ENCODE assay signal across 18 cellular contexts in the genomic region with DNA sequence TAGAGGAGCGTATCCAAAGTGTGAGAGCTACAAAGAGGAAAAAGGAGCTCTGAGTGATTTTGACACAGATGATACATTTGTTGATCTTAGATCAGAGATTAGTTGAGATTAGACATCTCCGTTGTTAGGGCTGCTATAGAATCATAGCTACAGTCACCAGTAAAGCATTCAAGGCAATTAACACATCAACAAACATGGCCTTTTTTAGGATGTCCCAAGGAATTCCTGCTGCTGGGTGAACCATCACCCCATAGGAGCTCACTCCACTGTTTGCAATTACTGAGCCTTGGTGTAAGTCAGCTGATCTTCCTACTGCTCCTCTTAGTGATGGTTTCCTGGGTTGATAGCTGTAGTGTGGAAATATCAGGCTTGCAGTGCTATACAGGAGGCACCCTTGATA. TPM values are rescaled to one million over a fixed set of nuclear protein-coding genes. Genes with fewer than 3 reads are reported as not detected.
A peak's percentile ranks its signal among the peaks of the same experiment; 100 is the strongest.
DNase-seq lines count a peak whose midpoint lies in the region; ATAC-seq and TF ChIP-seq lines count a peak whose summit lies in the region.
"Had no signal": no experiment of that assay in that cellular context is flagged by ENCODE, and none has a peak within 500 bp of the region (broad histone marks: within the 10 kb centered on the region; RNA-seq: fewer than 3 reads in every experiment).

No MANE protein-coding gene starts in this region.

- H3K4me3 ChIP-seq in PC-3 (ENCODE audit: low read length) (no peak overlapping the region), coronary artery (no peak overlapping the region)
- H3K4me3 ChIP-seq: smooth muscle cell had no signal

- H3K4me2 ChIP-seq in PC-3 (ENCODE audit: low read length), result no peak overlapping the region
- H3K4me2 ChIP-seq: smooth muscle cell had no signal

- H3K27me3 Mint-ChIP-seq in endothelial cell (ENCODE audit: unreplicated experiment), result no peaks in the 10 kb centered on the region
- H3K27me3 Mint-ChIP-seq in CD4-positive, alpha-beta T cell, result no peaks in the 10 kb centered on the region
- H3K27me3 Mint-ChIP-seq: stimulated activated naive CD8-positive, alpha-beta T cell treated with anti-CD3 and anti-CD28 coated beads, Interleukin-15, amount 100 ng/mL, for 72 hours; T-cell had no signal

- H3K27ac ChIP-seq in PC-3 (ENCODE audit: low read length), result no peak overlapping the region
- H3K27ac ChIP-seq in CD4-positive, alpha-beta T cell (ENCODE audit: low read depth, low read length), result no peak overlapping the region
- no peak overlapping the region for H3K27ac ChIP-seq in coronary artery
- H3K27ac ChIP-seq: foreskin keratinocyte had no signal

- no peaks in the 10 kb centered on the region for H3K9me2 ChIP-seq in PC-3 (replicated peaks; ENCODE audit: low read length)

- H3K9me3 ChIP-seq in PC-3 (ENCODE audit: low read length), result no peaks in the 10 kb centered on the region
- no peaks in the 10 kb centered on the region for H3K9me3 ChIP-seq in CD4-positive, alpha-beta T cell (ENCODE audit: control insufficient read depth, low read length)

- no peaks in the 10 kb centered on the region for H4K20me1 ChIP-seq in PC-3 (ENCODE audit: low read length)

- H3K9me3 Mint-ChIP-seq in endothelial cell (ENCODE audit: unreplicated experiment), result no peaks in the 10 kb centered on the region
- H3K9me3 Mint-ChIP-seq in CD4-positive, alpha-beta T cell, result no peaks in the 10 kb centered on the region
- H3K9me3 Mint-ChIP-seq: stimulated activated naive CD8-positive, alpha-beta T cell treated with anti-CD3 and anti-CD28 coated beads, Interleukin-15, amount 100 ng/mL, for 72 hours; T-cell had no signal

- no peak overlapping the region for H2AFZ ChIP-seq in PC-3 (ENCODE audit: low read length)

- no peaks in the 10 kb centered on the region for H3K4me1 Mint-ChIP-seq in endothelial cell (ENCODE audit: unreplicated experiment)
- H3K4me1 Mint-ChIP-seq in CD4-positive, alpha-beta T cell (ENCODE audit: low read depth), result no peaks in the 10 kb centered on the region

- BruUV-seq in PC-3 (replicated peaks; lab: Mats Ljungman, UMichigan), result no TSS peak

- H3K4me1 ChIP-seq in PC-3 (ENCODE audit: insufficient read depth, low read length), result peaks cover 17% of the 10 kb centered on the region; the same call in 1 of the 2 replicates
- H3K4me1 ChIP-seq: foreskin keratinocyte had no signal

- POLR2A ChIA-PET in PC-3 (lab: Charles Lee; ENCODE audit: unreplicated experiment), result no interaction called here
- POLR2A ChIA-PET in CD4-positive, alpha-beta T cell (lab: Charles Lee), result interaction anchor here (1.2 to 1.9 kb wide), 2 partner anchors 14 to 22 kb away, joined by 4 to 6 read pairs; partner anchors contain the start of gene SYF2

- peak overlapping the region; percentile 34 for H3K27ac Mint-ChIP-seq in endothelial cell (ENCODE audit: unreplicated experiment)
- H3K27ac Mint-ChIP-seq in CD4-positive, alpha-beta T cell, result no peak overlapping the region
- H3K27ac Mint-ChIP-seq: T-cell had no signal

- H3K4me3 Mint-ChIP-seq in endothelial cell (ENCODE audit: unreplicated experiment), result no peak overlapping the region
- H3K4me3 Mint-ChIP-seq in CD4-positive, alpha-beta T cell, result no peak overlapping the region
- H3K4me3 Mint-ChIP-seq: stimulated activated naive CD8-positive, alpha-beta T cell treated with anti-CD3 and anti-CD28 coated beads, Interleukin-15, amount 100 ng/mL, for 72 hours; T-cell had no signal

- no peaks in the 10 kb centered on the region for H3K27me3 ChIP-seq in PC-3 (ENCODE audit: low read length)
- no peaks in the 10 kb centered on the region for H3K27me3 ChIP-seq in CD4-positive, alpha-beta T cell (ENCODE audit: control insufficient read depth, insufficient read depth, low read length)
- H3K27me3 ChIP-seq: foreskin keratinocyte had no signal

- TF ChIP-seq CTCF in PC-3 (conservative IDR thresholded peaks at IDR 0.05; ENCODE audit: low read depth, low read length) (no peak), endothelial cell (IDR thresholded peaks at IDR 0.05; ENCODE audit: unreplicated experiment) (no peak), coronary artery (IDR thresholded peaks at IDR 0.05) (no peak)
- TF ChIP-seq CTCF in CD4-positive, alpha-beta T cell (IDR thresholded peaks at IDR 0.05), result no peak

- no peaks in the 10 kb centered on the region for H3K79me2 ChIP-seq in PC-3 (ENCODE audit: low read length)

- H3K36me3 ChIP-seq in PC-3 (ENCODE audit: low read depth, low read length), result no peaks in the 10 kb centered on the region

- intact Hi-C loops in PC-3 (cut with micrococcal nuclease), result no loop called here
- intact Hi-C loops in CD4-positive, alpha-beta T cell (cut with DNase I, micrococcal nuclease), result no loop called here

- DNase-seq in NCI-H82 (lab: John Stamatoyannopoulos, UW), result peak; percentile 58
- DNase-seq in NCI-H82 treated with DMSO at 0.1 percent for 48 hours (lab: John Stamatoyannopoulos, UW; ENCODE audit: unreplicated experiment), result no peak
- peak; percentile 67 for DNase-seq in PC-3
- no peak for DNase-seq in endothelial cell (ENCODE audit: low spot score)
- DNase-seq in renal cortical epithelial cell (ENCODE audit: low read depth), result peak; percentile 42
- no peak for DNase-seq in CD4-positive, alpha-beta T cell
- DNase-seq in coronary artery (ENCODE audit: low spot score), result no peak
- DNase-seq in cerebellum (ENCODE audit: low spot score), result no peak
- DNase-seq: 8988T; activated CD4-positive, alpha-beta T cell treated with anti-CD3 and anti-CD28 coated beads for 1 hour; midbrain; NCI-H1417; stimulated activated naive CD8-positive, alpha-beta T cell treated with anti-CD3 and anti-CD28 coated beads, Interleukin-15, amount 100 ng/mL, for 72 hours; T-cell had no signal

- no peaks in the 10 kb centered on the region for H3F3A ChIP-seq in PC-3 (ENCODE audit: low read length, unreplicated experiment)

- CTCF ChIA-PET in PC-3 (lab: Charles Lee), result no interaction called here
- CTCF ChIA-PET in CD4-positive, alpha-beta T cell (lab: Charles Lee), result no interaction called here

- no peaks in the 10 kb centered on the region for H3K36me3 Mint-ChIP-seq in endothelial cell (ENCODE audit: low read depth, unreplicated experiment)
- no peaks in the 10 kb centered on the region for H3K36me3 Mint-ChIP-seq in CD4-positive, alpha-beta T cell (ENCODE audit: low read depth)
- H3K36me3 Mint-ChIP-seq: T-cell had no signal

- ATAC-seq in PC-3, result peak; percentile 78
- ATAC-seq in CD4-positive, alpha-beta T cell (ENCODE audit: poor library complexity), result no peak
- ATAC-seq: foreskin keratinocyte; stimulated activated naive CD8-positive, alpha-beta T cell treated with anti-CD3 and anti-CD28 coated beads, Interleukin-15, amount 100 ng/mL, for 72 hours; T-cell had no signal

- H3K9ac ChIP-seq in PC-3 (ENCODE audit: low read length), result no peak overlapping the region

RNA-seq across cellular contexts. Expression of gene RSRP1, which starts 6.7 kb away (rescaled TPM):
- total RNA-seq in PC-3 (2014; rRNA removed) (46.8 and 49.4 TPM in 2 replicates), endothelial cell (ENCODE audit: unreplicated experiment) (119 TPM), renal cortical epithelial cell (59.9 and 153 TPM in 2 replicates), cerebellum (83.6 TPM)
- 100 to 1,000 TPM; 395 to 428 TPM for total RNA-seq in CD4-positive, alpha-beta T cell

RNA-seq across cellular contexts. Expression of gene RHD, which starts 18.4 kb away (rescaled TPM):
- total RNA-seq in PC-3 (2014; rRNA removed) (not detected in 2 replicates), endothelial cell (ENCODE audit: unreplicated experiment) (0.38 TPM), renal cortical epithelial cell (not detected in 2 replicates), cerebellum (0.64 TPM)
- not detected for total RNA-seq in CD4-positive, alpha-beta T cell
- total RNA-seq: foreskin keratinocyte, NCI-H460, osteocyte, smooth muscle cell had no signal

RNA-seq across cellular contexts. Expression of gene SYF2, which starts 21.6 kb away (rescaled TPM):
- total RNA-seq in PC-3 (2014; rRNA removed) (29.8 and 31.0 TPM in 2 replicates), endothelial cell (ENCODE audit: unreplicated experiment) (34.9 TPM), renal cortical epithelial cell (47.8 and 51.7 TPM in 2 replicates), cerebellum (22.0 TPM)
- 10 to 100 TPM; 93.3 to 98.9 TPM for total RNA-seq in CD4-positive, alpha-beta T cell

Comparison
In these comparisons a context has a peak if more than half of its experiments do, and no peak if none do; other contexts are left out.
1. DNase-seq: peak in NCI-H82 (single experiment), PC-3 (single experiment) and renal cortical epithelial cell (single experiment); none in NCI-H82 treated with DMSO at 0.1 percent for 48 hours (single experiment), endothelial cell (single experiment), CD4-positive, alpha-beta T cell (0 of 10), coronary artery (single experiment) and cerebellum (single experiment).